In the genomic region with DNA sequence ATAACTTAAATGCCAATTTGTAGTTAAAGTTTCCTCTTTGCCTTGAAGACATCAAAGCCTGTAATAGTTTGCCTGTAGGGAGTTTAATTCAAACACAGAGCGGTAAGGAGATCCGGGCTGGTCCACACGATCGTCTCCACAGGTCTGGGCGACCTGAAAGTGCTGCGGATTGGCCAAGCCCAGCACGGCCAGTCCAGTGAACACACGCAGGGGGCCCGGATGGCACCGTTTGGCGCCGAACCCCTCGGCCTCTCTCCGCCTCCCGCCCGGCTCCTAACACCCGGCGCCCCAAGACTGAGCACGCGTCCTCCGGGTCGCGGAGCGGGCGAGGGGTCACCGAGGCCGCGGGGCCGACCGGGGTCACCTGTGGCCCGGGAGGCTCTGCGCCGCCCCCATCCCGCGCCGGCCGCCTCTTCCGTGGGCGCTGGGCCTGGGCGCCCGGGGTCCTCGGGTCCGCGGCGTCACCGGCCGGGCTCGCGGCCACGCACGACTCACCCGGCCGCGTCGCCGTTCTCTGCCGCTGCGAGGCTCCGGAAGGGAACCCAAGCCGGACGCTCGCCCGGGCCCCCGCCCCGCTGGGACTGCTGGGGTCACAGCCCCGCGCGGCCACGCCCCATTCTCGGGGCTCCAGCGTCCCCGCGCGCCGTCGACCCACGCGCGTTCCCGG, we compare ENCODE assay signal across 8 cellular contexts. TPM values are rescaled to one million over a fixed set of nuclear protein-coding genes. Genes with fewer than 3 reads are reported as not detected.
DNase-seq lines count a peak whose midpoint lies in the region; ATAC-seq lines count a peak whose summit lies in the region.

No MANE protein-coding gene starts in this region.

- H3K27me3 ChIP-seq in CD4-positive, alpha-beta memory T cell (ENCODE audit: insufficient read depth, low read length), result no peaks in the 10 kb centered on the region

- no peaks in the 10 kb centered on the region for H3K9me3 ChIP-seq in CD4-positive, alpha-beta memory T cell (ENCODE audit: control insufficient read depth in 1 of 2, low read length in 2 of 2)

- no peaks in the 10 kb centered on the region for H3K36me3 ChIP-seq in CD4-positive, alpha-beta memory T cell (ENCODE audit: insufficient read depth, low read length)

- H3K27ac ChIP-seq in CD4-positive, alpha-beta memory T cell (ENCODE audit: low read depth, low read length), result peak overlapping the region; percentile 55
- peak overlapping the region; percentile 95 for H3K27ac ChIP-seq in cingulate gyrus (ENCODE audit: low read depth, low read length)

- H3K9me3 Mint-ChIP-seq in CD4-positive, alpha-beta memory T cell, result no peaks in the 10 kb centered on the region
- H3K9me3 Mint-ChIP-seq in IgD-negative memory B cell, result peaks cover 0 to 2% (median 0%) of the 10 kb centered on the region in 3 donors

- DNase-seq in CD4-positive, alpha-beta memory T cell, result peak; percentile 30 to 52 (median 37)
- peak; percentile 21 for DNase-seq in activated CD4-positive, alpha-beta T cell treated with anti-CD3 and anti-CD28 coated beads for 1 hour
- peak; percentile 72 to 84 for DNase-seq in left colon
- DNase-seq in stimulated activated CD4-positive, alpha-beta T cell treated with anti-CD3 and anti-CD28 coated beads, Interleukin-12 subunit alpha, Interleukin-12 subunit beta, amount 100 ng/mL, for 4 hours, result peak; percentile 55
- DNase-seq in dedifferentiated amniotic fluid mesenchymal stem cell (ENCODE audit: extremely low spot score), result no peak

- H3K36me3 Mint-ChIP-seq in CD4-positive, alpha-beta memory T cell, result peaks cover 0 to 2% of the 10 kb centered on the region in 2 donors
- H3K36me3 Mint-ChIP-seq in IgD-negative memory B cell, result peaks cover 2% of the 10 kb centered on the region

- CTCF ChIA-PET in CD4-positive, alpha-beta memory T cell (lab: Charles Lee; ENCODE audit: partially characterized antibody), result no interaction called here

- H3K4me1 Mint-ChIP-seq in CD4-positive, alpha-beta memory T cell, result peaks cover 27 to 50% (median 30%) of the 10 kb centered on the region in 4 donors
- H3K4me1 Mint-ChIP-seq in IgD-negative memory B cell, result peaks cover 22 to 50% (median 34%) of the 10 kb centered on the region in 3 donors

- H3K4me1 ChIP-seq in CD4-positive, alpha-beta memory T cell (ENCODE audit: insufficient read depth, low read length), result peaks cover 21% of the 10 kb centered on the region

- H3K27ac Mint-ChIP-seq in CD4-positive, alpha-beta memory T cell, result peak overlapping the region; percentile 69 to 93 (median 91)
- peak overlapping the region in 2 of 3 donors; percentile 79 to 81 for H3K27ac Mint-ChIP-seq in IgD-negative memory B cell

- H3K4me3 Mint-ChIP-seq in CD4-positive, alpha-beta memory T cell, result peak overlapping the region; percentile 81 to 92 (median 89)
- H3K4me3 Mint-ChIP-seq in IgD-negative memory B cell, result peak overlapping the region; percentile 88 to 96 (median 96)

- intact Hi-C loops in CD4-positive, alpha-beta memory T cell (cut with micrococcal nuclease), result loop anchor here (1.0 to 2.0 kb wide), 2 partner anchors 18 to 28 kb away; no protein-coding TSS in a partner anchor
- intact Hi-C loops in left colon (cut with DNase I, micrococcal nuclease), result no loop called here

- POLR2A ChIA-PET in CD4-positive, alpha-beta memory T cell (lab: Charles Lee; ENCODE audit: partially characterized antibody), result interaction anchor here (0.6 to 1.6 kb wide), 7 partner anchors 13 to 129 kb away, joined by 3 to 27 read pairs (median 4); partner anchors contain the start of gene SERPINB1

- peaks cover 0 to 2% of the 10 kb centered on the region in 2 donors for H3K27me3 Mint-ChIP-seq in CD4-positive, alpha-beta memory T cell
- no peaks in the 10 kb centered on the region for H3K27me3 Mint-ChIP-seq in IgD-negative memory B cell

- H3K4me3 ChIP-seq in CD4-positive, alpha-beta memory T cell (ENCODE audit: low read length in 2 of 2), result peak overlapping the region in 1 of 2 donors; percentile 60

- peak; percentile 71 for ATAC-seq in left colon
- ATAC-seq in HG02884 (IDR thresholded peaks at IDR 0.05; ENCODE audit: unreplicated experiment), result no peak

RNA-seq across cellular contexts. Expression of gene SERPINB6, which starts 0.5 kb away (rescaled TPM):
- 10 to 100 TPM; 41.2 to 41.9 TPM for total RNA-seq in CD4-positive, alpha-beta memory T cell
- 10 to 100 TPM; 47.1 to 58.0 TPM for polyA plus RNA-seq in CD4-positive, alpha-beta memory T cell
- polyA plus RNA-seq in IgD-negative memory B cell, result 77.8 TPM
- 100 to 1,000 TPM; 182 to 192 TPM for total RNA-seq in left colon

RNA-seq across cellular contexts. Expression of gene NQO2, which starts 28.8 kb away (rescaled TPM):
- 10 to 100 TPM; 34.2 to 36.6 TPM for total RNA-seq in CD4-positive, alpha-beta memory T cell
- polyA plus RNA-seq in CD4-positive, alpha-beta memory T cell, result 10 to 100 TPM; 49.1 to 53.1 TPM
- polyA plus RNA-seq in IgD-negative memory B cell, result 27.6 TPM
- 10 to 100 TPM in 1 of 2 donors, 1 to 10 TPM in 1; 10.0 to 12.2 TPM for total RNA-seq in left colon

Comparison
In these comparisons a context has a peak if more than half of its experiments do, and no peak if none do; other contexts are left out.
1. RNA of gene SERPINB6, which starts 0.5 kb away (total RNA-seq): 182 to 192 TPM in left colon; 41.2 to 41.9 TPM in CD4-positive, alpha-beta memory T cell; every median in the first group is over 4 times any median in the second.